Comparison of ENCODE assay signal across 9 cellular contexts in the genomic region with DNA sequence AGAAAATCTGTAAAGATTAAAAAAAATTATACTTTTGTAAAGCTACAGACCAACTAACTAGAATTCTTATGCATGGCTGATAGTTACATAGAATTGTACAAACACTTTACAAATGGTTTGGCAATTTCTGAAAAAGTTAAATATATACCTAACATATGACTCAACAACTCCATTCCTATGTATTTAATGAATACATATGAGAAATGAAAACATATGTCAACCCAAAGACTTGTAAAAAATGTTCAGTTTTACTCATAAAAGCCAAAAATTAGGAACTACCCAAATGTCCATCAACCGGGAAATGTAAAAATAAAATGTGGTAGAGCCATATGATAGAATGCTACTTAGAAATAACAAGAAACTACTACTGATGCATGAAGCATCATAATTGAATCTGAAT.
"Had no signal": no experiment of that assay in that cellular context is flagged by ENCODE, and none has a peak within 500 bp of the region (broad histone marks: within the 10 kb centered on the region; RNA-seq: fewer than 3 reads in every experiment).

No MANE protein-coding gene starts in this region.

- H2AFZ ChIP-seq: GM23248 had no signal

- ATAC-seq: HCT116, K562 had no signal

- H3K4me1 ChIP-seq: HAP-1 had no signal

- H3K36me3 ChIP-seq: HAP-1 had no signal

- H3K9me3 ChIP-seq: HAP-1 had no signal

- H3K4me3 Mint-ChIP-seq: HFFc6 had no signal

- H3K9ac ChIP-seq: GM23248 had no signal

- DNase-seq: GM23248, GOT3, H7, HFFc6, IMR-90, KG1 had no signal

- H3K27ac Mint-ChIP-seq: HFFc6 had no signal

- H3K27ac ChIP-seq: GM23248 had no signal

- H3K4me3 ChIP-seq: GM23248, HAP-1, K562 had no signal
